11 cellular contexts compared by ENCODE assay signal in the genomic region with DNA sequence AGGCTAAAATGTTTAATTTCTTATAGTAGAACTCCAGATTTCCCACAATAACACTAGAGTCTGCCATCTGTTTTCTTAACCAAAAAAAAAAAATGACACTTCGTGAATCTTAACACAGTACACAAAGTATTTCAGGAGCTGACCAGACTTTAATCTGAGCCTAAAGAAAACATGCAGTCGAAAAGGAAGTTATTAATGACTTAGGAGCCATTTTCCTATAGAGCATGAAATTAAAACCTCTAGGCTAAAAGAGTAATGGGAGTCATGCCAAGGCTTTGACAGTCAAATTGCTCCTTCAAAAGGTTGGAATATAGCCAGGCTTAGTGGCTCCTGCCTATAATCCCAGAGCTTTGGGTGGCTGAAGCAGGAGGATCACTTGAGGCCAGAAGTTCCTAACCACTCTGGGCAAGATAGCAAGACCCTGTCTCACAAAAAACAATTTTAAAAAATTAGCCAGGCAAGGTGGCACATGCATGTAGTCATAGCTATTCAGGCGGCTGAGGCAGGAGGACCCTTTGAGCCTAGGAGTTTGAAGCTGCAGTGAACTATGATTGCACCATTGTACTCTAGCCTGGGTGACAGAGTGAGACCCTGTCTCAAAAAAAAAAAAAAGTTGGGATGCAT. TPM values are rescaled to one million over a fixed set of nuclear protein-coding genes. Genes with fewer than 3 reads are reported as not detected.
DNase-seq lines count a peak whose midpoint lies in the region; ATAC-seq, FAIRE-seq and TF ChIP-seq lines count a peak whose summit lies in the region.
"Had no signal": no experiment of that assay in that cellular context is flagged by ENCODE, and none has a peak within 500 bp of the region (broad histone marks: within the 10 kb centered on the region; RNA-seq: fewer than 3 reads in every experiment).

No MANE protein-coding gene starts in this region.

- peaks cover 39% of the 10 kb centered on the region for H3K79me2 ChIP-seq in K562 (ENCODE audit: control insufficient read depth, insufficient read depth, low read length)

- CTCF ChIA-PET in K562 (lab: Yijun Ruan, JAX; ENCODE audit: low intra/inter-chr PET ratio): no interaction called here
- CTCF ChIA-PET in activated CD8-positive, alpha-beta memory T cell treated with anti-CD3 and anti-CD28 coated beads, Interleukin-2, amount 10 ng/mL, durations not matched to agents 7 days and 5 days (lab: Charles Lee): interaction anchor here (1.6 to 1.8 kb wide), 2 partner anchors 12 to 156 kb away, joined by 4 to 5 read pairs; no protein-coding TSS in a partner anchor

- TF ChIP-seq POLR2A in K562 (conservative IDR thresholded peaks at IDR 0.05) (no peak), erythroblast (IDR thresholded peaks at IDR 0.05; ENCODE audit: low read length) (no peak)

- H4K20me1 ChIP-seq in K562 (replicated peaks; ENCODE audit: control insufficient read depth, insufficient read depth, low read length): no peaks in the 10 kb centered on the region; the same call in 1 of the 2 replicates

- ATAC-seq in K562: peak; percentile 12; the same call in 1 of the 3 replicates
- no peak for ATAC-seq in activated CD8-positive, alpha-beta memory T cell treated with anti-CD3 and anti-CD28 coated beads, Interleukin-2, amount 10 ng/mL, durations not matched to agents 7 days and 5 days
- ATAC-seq in HG03139 (IDR thresholded peaks at IDR 0.05; ENCODE audit: unreplicated experiment): no peak

- TF ChIP-seq CTCF in K562 (IDR thresholded peaks at IDR 0.05 in 2 of 3, conservative IDR thresholded peaks at IDR 0.05 in 1 of 3; ENCODE audit: insufficient read depth in 2 of 3, low read depth in 1 of 3, low read length in 3 of 3): no peak

- TF ChIP-seq RAD21 in K562 (CRISPR knock-in tag; conservative IDR thresholded peaks at IDR 0.05 in 1 of 2, IDR thresholded peaks at IDR 0.05 in 1 of 2): no peak

- peaks cover 19% of the 10 kb centered on the region for H3K36me3 Mint-ChIP-seq in activated CD8-positive, alpha-beta memory T cell treated with anti-CD3 and anti-CD28 coated beads, Interleukin-2, amount 10 ng/mL, durations not matched to agents 7 days and 5 days

- H3K9me1 ChIP-seq in K562 (ENCODE audit: control insufficient read depth, insufficient read depth, low read length): no peaks in the 10 kb centered on the region

- H3K27me3 ChIP-seq in K562 (ENCODE audit: control insufficient read depth in 2 of 2, insufficient read depth in 2 of 2, low read length in 2 of 2): no peaks in the 10 kb centered on the region

- H3K4me1 Mint-ChIP-seq in activated CD8-positive, alpha-beta memory T cell treated with anti-CD3 and anti-CD28 coated beads, Interleukin-2, amount 10 ng/mL, durations not matched to agents 7 days and 5 days: peaks cover 8% of the 10 kb centered on the region

- peaks cover 3 to 5% of the 10 kb centered on the region in 2 experiments; a peak in 1 of 5 replicates for H3K4me1 ChIP-seq in K562 (replicated peaks in 1 of 2; ENCODE audit: control insufficient read depth in 2 of 2, insufficient read depth in 2 of 2, low read length in 2 of 2)

- no peak overlapping the region for H3K4me2 ChIP-seq in K562 (ENCODE audit: insufficient read depth, low read length)

- WGBS in K562 (ENCODE audit: insufficient coverage, low coverage, missing lambda C conversion rate): 26% methylated on average over 3 of the region's 3 CpGs

- H3K9ac ChIP-seq in K562 (ENCODE audit: insufficient read depth in 1 of 2, low read depth in 2 of 2, low read length in 2 of 2): no peak overlapping the region

- H3K36me3 ChIP-seq in K562 (ENCODE audit: control insufficient read depth, insufficient read depth, low read length): 0 out of 3 replicates have a peak, but pooled peaks cover 4% of the 10 kb centered on the region

- peak; percentile 72 for DNase-seq in DMS153 (lab: John Stamatoyannopoulos, UW)
- peak; percentile 59 for DNase-seq in NCI-H146 treated with DMSO at 0.1 percent for 48 hours (lab: John Stamatoyannopoulos, UW; ENCODE audit: unreplicated experiment)
- DNase-seq in K562 (ENCODE audit: extremely low read depth in 1 of 4, low spot score in 3 of 4): no peak
- DNase-seq in lung microvascular endothelial cell (ENCODE audit: low read depth in 2 of 2): peak; percentile 32 to 46
- DNase-seq in activated CD8-positive, alpha-beta memory T cell treated with anti-CD3 and anti-CD28 coated beads, Interleukin-2, amount 10 ng/mL, durations not matched to agents 7 days and 5 days: no peak
- DNase-seq in stimulated activated naive CD4-positive, alpha-beta T cell treated with Interleukin-2 at 50 U/mL for 16 hours (lab: John Stamatoyannopoulos, UW): no peak
- DNase-seq in erythroblast (lab: John Stamatoyannopoulos, UW): no peak
- DNase-seq: CD8-positive, alpha-beta memory T cell; SW 1271 had no signal

- in situ Hi-C loops in K562 (cut with MboI): no loop called here

- no peak overlapping the region for H3K27ac ChIP-seq in K562 (ENCODE audit: extremely low read depth, low read depth, low read length)

- no peak for TF ChIP-seq EP300 in K562 (IDR thresholded peaks at IDR 0.05; ENCODE audit: low read length)

- no TSS peak for BruUV-seq in K562 (replicated peaks; lab: Mats Ljungman, UMichigan)

- FAIRE-seq in K562 (lab: Jason Lieb, UNC): peak; percentile 23

- intact Hi-C loops in K562 (cut with micrococcal nuclease): no loop called here

- H3K4me3 Mint-ChIP-seq in activated CD8-positive, alpha-beta memory T cell treated with anti-CD3 and anti-CD28 coated beads, Interleukin-2, amount 10 ng/mL, durations not matched to agents 7 days and 5 days: no peak overlapping the region
- H3K4me3 Mint-ChIP-seq: activated naive CD8-positive, alpha-beta T cell had no signal

- no peaks in the 10 kb centered on the region for H3K27me3 Mint-ChIP-seq in activated CD8-positive, alpha-beta memory T cell treated with anti-CD3 and anti-CD28 coated beads, Interleukin-2, amount 10 ng/mL, durations not matched to agents 7 days and 5 days
- H3K27me3 Mint-ChIP-seq: activated naive CD8-positive, alpha-beta T cell; CD8-positive, alpha-beta memory T cell had no signal

- POLR2A ChIA-PET in K562 (lab: Yijun Ruan, JAX): interaction anchor here (0.6 to 4.6 kb wide), 7 partner anchors 10 to 122 kb away, joined by 3 to 32 read pairs (median 3); partner anchors contain the start of gene MICU1

- no peaks in the 10 kb centered on the region for H3K9me3 ChIP-seq in K562 (replicated peaks; ENCODE audit: control insufficient read depth, insufficient read depth, low read depth, low read length)

- no peak overlapping the region for H3K27ac Mint-ChIP-seq in activated CD8-positive, alpha-beta memory T cell treated with anti-CD3 and anti-CD28 coated beads, Interleukin-2, amount 10 ng/mL, durations not matched to agents 7 days and 5 days
- H3K27ac Mint-ChIP-seq: activated naive CD8-positive, alpha-beta T cell had no signal

- H3K4me3 ChIP-seq in K562: no peak overlapping the region

- H2AFZ ChIP-seq in K562 (ENCODE audit: low read depth, low read length): no peak overlapping the region

- peaks cover 6% of the 10 kb centered on the region for H3K9me3 Mint-ChIP-seq in activated CD8-positive, alpha-beta memory T cell treated with anti-CD3 and anti-CD28 coated beads, Interleukin-2, amount 10 ng/mL, durations not matched to agents 7 days and 5 days (ENCODE audit: low read depth)

TF ChIP-seq in K562, 482 proteins besides CTCF, POLR2A, EP300 and RAD21 (continues in another document):
- TF ChIP-seq ZNF766 (CRISPR knock-in tag; conservative IDR thresholded peaks at IDR 0.05) (0 out of 2 replicates have a peak, but pooled peaks have one; percentile 25), LCOR (CRISPR knock-in tag; IDR thresholded peaks at IDR 0.05) (no peak), KHSRP (IDR thresholded peaks at IDR 0.05) (no peak), SMARCA5 (IDR thresholded peaks at IDR 0.05) (peak; percentile 5; the same call in 1 of the 2 replicates), ZNF77 (CRISPR knock-in tag; IDR thresholded peaks at IDR 0.05) (no peak), SAFB (IDR thresholded peaks at IDR 0.05; ENCODE audit: borderline replicate concordance, low read depth, low read length) (no peak)

RNA-seq across cellular contexts. Expression of gene MICU1, which starts 13.6 kb away (rescaled TPM):
- total RNA-seq in K562 (2011; cell fraction: chromatin; rRNA removed; ENCODE audit: low replicate concordance): 45.6 and 90.3 TPM in 2 replicates
- total RNA-seq in K562 (2011; cell fraction: nucleolus; rRNA removed): 25.8 and 32.7 TPM in 2 replicates
- 37.0 and 37.5 TPM in 2 replicates for total RNA-seq in K562 (2011; cell fraction: nucleoplasm; rRNA removed)
- total RNA-seq in K562 (2014; rRNA removed) (29.3 and 30.7 TPM in 2 replicates), K562 (2014; rRNA removed; fragmentation: Illumina TruSeq; extraction: Trizol) (57.7 and 65.2 TPM in 2 replicates), K562 (2015; rRNA removed; fragmentation: Illumina TruSeq; extraction: Trizol) (54.9 and 56.1 TPM in 2 replicates), K562 (2021) (47.3 and 48.4 TPM in 2 replicates), lung microvascular endothelial cell (28.3 and 30.4 TPM in 2 replicates)
- polyA plus RNA-seq in K562 (2011; rRNA removed) (41.1 and 51.9 TPM in 2 replicates), K562 (2014; fragmentation: Illumina TruSeq; extraction: Trizol) (69.8 and 76.8 TPM in 2 replicates), K562 (2014; fragmentation: Nextera tagmentation; extraction: Ambion mirVana) (10 to 100 TPM; 34.9 to 65.5 TPM), K562 (2014; rRNA removed) (31.7 and 35.5 TPM in 2 replicates)
- 32.5 and 38.2 TPM in 2 replicates for polyA plus RNA-seq in K562 (2011; cell fraction: cytosol; rRNA removed)
- polyA plus RNA-seq in K562 (2011; cell fraction: nucleus; rRNA removed): 16.3 and 20.2 TPM in 2 replicates
- polyA plus RNA-seq in K562 (2012): 55.1 and 62.5 TPM in 2 replicates
- 46.3 and 53.3 TPM in 2 replicates for polyA minus RNA-seq in K562 (2011; rRNA and poly(A)+ RNA removed)
- polyA minus RNA-seq in K562 (2011; cell fraction: cytosol; rRNA and poly(A)+ RNA removed): 17.5 and 20.2 TPM in 2 replicates
- polyA minus RNA-seq in K562 (2011; cell fraction: nucleus; rRNA and poly(A)+ RNA removed): 27.6 and 42.0 TPM in 2 replicates
- 10 to 100 TPM; 25.9 to 27.2 TPM for total RNA-seq in activated CD8-positive, alpha-beta memory T cell treated with anti-CD3 and anti-CD28 coated beads, Interleukin-2, amount 10 ng/mL, durations not matched to agents 7 days and 5 days

Comparison
In these comparisons a context has a peak if more than half of its experiments do, and no peak if none do; other contexts are left out.
1. DNase-seq: peak in DMS153 (single experiment), NCI-H146 treated with DMSO at 0.1 percent for 48 hours (single experiment) and lung microvascular endothelial cell (2 of 2); none in K562 (0 of 4), activated CD8-positive, alpha-beta memory T cell treated with anti-CD3 and anti-CD28 coated beads, Interleukin-2, amount 10 ng/mL, durations not matched to agents 7 days and 5 days (single experiment), stimulated activated naive CD4-positive, alpha-beta T cell treated with Interleukin-2 at 50 U/mL for 16 hours (single experiment) and erythroblast (0 of 2).